In genomic region chrX:42992199-42992943, GRCh38 we compare ENCODE assay signal across 1 cellular context.
A peak's percentile ranks its signal among the peaks of the same experiment; 100 is the strongest.
TF ChIP-seq lines count a peak whose summit lies in the region.

No MANE protein-coding gene starts in this region.

TF ChIP-seq in Ishikawa, 13 proteins besides CTCF, POLR2A, EP300 and RAD21:
- TF ChIP-seq NFIC (IDR thresholded peaks at IDR 0.05) (no peak), TEAD4 (IDR thresholded peaks at IDR 0.05) (peak; percentile 48), EGR1 (IDR thresholded peaks at IDR 0.05) (no peak), USF1 (IDR thresholded peaks at IDR 0.05) (no peak), FOXM1 (IDR thresholded peaks at IDR 0.05; ENCODE audit: borderline replicate concordance, low read depth) (no peak), MAX (IDR thresholded peaks at IDR 0.05) (no peak), CEBPB (IDR thresholded peaks at IDR 0.05) (no peak), CREB1 (IDR thresholded peaks at IDR 0.05; ENCODE audit: low read depth) (no peak)
